ENCODE assay signal across 8 cellular contexts in genomic region chr19:36377541-36378178, GRCh38. TPM values are rescaled to one million over a fixed set of nuclear protein-coding genes. Genes with fewer than 3 reads are reported as not detected.
DNase-seq lines count a peak whose midpoint lies in the region; ATAC-seq and TF ChIP-seq lines count a peak whose summit lies in the region.

No MANE protein-coding gene starts in this region.

- H3K9ac ChIP-seq in DND-41 (ENCODE audit: low read depth, low read length): peak overlapping the region; percentile 66

- H3K4me2 ChIP-seq in DND-41 (ENCODE audit: insufficient read depth, low read length): peak overlapping the region; percentile 81

- H3K27me3 Mint-ChIP-seq in osteocyte (ENCODE audit: unreplicated experiment): no peaks in the 10 kb centered on the region

- H3K27me3 ChIP-seq in DND-41 (ENCODE audit: insufficient read depth, low read length, poor library complexity) (no peaks in the 10 kb centered on the region), Panc1 (ENCODE audit: control insufficient read depth, insufficient read depth, low read length) (no peaks in the 10 kb centered on the region), gastrocnemius medialis (no peaks in the 10 kb centered on the region)

- H3K9me3 ChIP-seq in DND-41 (ENCODE audit: insufficient read depth, low read length, severe bottlenecking): peaks cover under 1% of the 10 kb centered on the region
- H3K9me3 ChIP-seq in Panc1 (ENCODE audit: control insufficient read depth, insufficient read depth, low read depth, low read length): no peaks in the 10 kb centered on the region
- H3K9me3 ChIP-seq in gastrocnemius medialis: no peaks in the 10 kb centered on the region

- peaks cover 10% of the 10 kb centered on the region for H3K4me1 Mint-ChIP-seq in osteocyte (ENCODE audit: unreplicated experiment)

- peaks cover 1% of the 10 kb centered on the region for H3K9me3 Mint-ChIP-seq in osteocyte (ENCODE audit: unreplicated experiment)

- TF ChIP-seq POLR2A in gastrocnemius medialis (IDR thresholded peaks at IDR 0.05): no peak

- intact Hi-C loops in Panc1 (cut with micrococcal nuclease; ENCODE audit: unreplicated experiment) (no loop called here), gastrocnemius medialis (cut with DNase I; ENCODE audit: low total_unique reads) (loop anchor here (5.0 kb wide), 2 partner anchors 195 to 290 kb away; partner anchors contain the start of genes ZNF461 and ZNF529)

- H3K27ac ChIP-seq in DND-41 (ENCODE audit: low read length) (no peak overlapping the region; the same call in 1 of the 2 replicates), Panc1 (ENCODE audit: low read length) (peak overlapping the region; percentile 86), gastrocnemius medialis (peak overlapping the region in 2 of 4 donors; percentile 75 to 81)

- ATAC-seq in DND-41 (ENCODE audit: insufficient read depth, low read depth) (no peak), Panc1 (no peak), gastrocnemius medialis (no peak), GM21381 (IDR thresholded peaks at IDR 0.05; ENCODE audit: unreplicated experiment) (no peak)

- H3K36me3 Mint-ChIP-seq in osteocyte (ENCODE audit: unreplicated experiment): peaks cover 12% of the 10 kb centered on the region

- H3K4me3 Mint-ChIP-seq in osteocyte (ENCODE audit: unreplicated experiment): peak overlapping the region; percentile 83

- DNase-seq in DND-41 (no peak), Panc1 (ENCODE audit: low read depth, low spot score) (no peak), epithelial cell of proximal tubule (ENCODE audit: low read depth) (peak; percentile 3), osteocyte (ENCODE audit: extremely low spot score, unreplicated experiment) (no peak), DMS153 (lab: John Stamatoyannopoulos, UW) (no peak), gastrocnemius medialis (no peak)
- no peak for DNase-seq in stimulated activated CD4-positive, alpha-beta T cell treated with anti-CD3 and anti-CD28 coated beads, Interleukin-4, amount 100 ng/mL, for 1 hour

- no peak for TF ChIP-seq CTCF in DND-41 (IDR thresholded peaks at IDR 0.05; ENCODE audit: borderline replicate concordance, extremely low read depth, low read length, poor library complexity, severe bottlenecking)
- TF ChIP-seq CTCF in Panc1 (IDR thresholded peaks at IDR 0.05): no peak
- no peak for TF ChIP-seq CTCF in epithelial cell of proximal tubule (conservative IDR thresholded peaks at IDR 0.05; ENCODE audit: low read depth, low read length)
- TF ChIP-seq CTCF in osteocyte (IDR thresholded peaks at IDR 0.05): no peak
- TF ChIP-seq CTCF in gastrocnemius medialis (IDR thresholded peaks at IDR 0.05 in 4 of 5, conservative IDR thresholded peaks at IDR 0.05 in 1 of 5): no peak

- in situ Hi-C loops in Panc1 (cut with HindIII; ENCODE audit: low pct_unique_long_range_greater_than_20kb, low sequenced_read_pairs): no loop called here
- in situ Hi-C loops in gastrocnemius medialis (cut with MboI; ENCODE audit: low sequenced_read_pairs in 4 of 4): no loop called here

- H3K79me2 ChIP-seq in DND-41 (ENCODE audit: insufficient read depth, low read length): peaks cover 52% of the 10 kb centered on the region

- H3K36me3 ChIP-seq in DND-41 (ENCODE audit: insufficient read depth, low read length): peaks cover 9% of the 10 kb centered on the region
- no peaks in the 10 kb centered on the region for H3K36me3 ChIP-seq in Panc1 (ENCODE audit: control insufficient read depth, insufficient read depth, low read length)
- no peaks in the 10 kb centered on the region for H3K36me3 ChIP-seq in gastrocnemius medialis

- POLR2A ChIA-PET in Panc1 (lab: Charles Lee): interaction anchor here (0.6 to 0.8 kb wide), 2 partner anchors 9 to 192 kb away, joined by 3 read pairs; no protein-coding TSS in a partner anchor

- H3K27ac Mint-ChIP-seq in osteocyte (ENCODE audit: unreplicated experiment): peak overlapping the region; percentile 92

- H3K4me3 ChIP-seq in DND-41 (ENCODE audit: low read depth in 1 of 2, low read length in 2 of 2) (peak overlapping the region; percentile 46 to 89; a peak in 3 of 4 replicates), Panc1 (ENCODE audit: low read depth in 2 of 2, low read length in 2 of 2) (peak overlapping the region; percentile 74 to 93), epithelial cell of proximal tubule (ENCODE audit: low read depth, low read length) (peak overlapping the region; percentile 76), gastrocnemius medialis (peak overlapping the region in 2 of 4 donors; percentile 67 to 93)

- H3K4me1 ChIP-seq in DND-41 (ENCODE audit: insufficient read depth, low read length): peaks cover 30% of the 10 kb centered on the region
- peaks cover 12% of the 10 kb centered on the region for H3K4me1 ChIP-seq in Panc1 (ENCODE audit: control insufficient read depth, insufficient read depth, low read length)
- H3K4me1 ChIP-seq in gastrocnemius medialis: peaks cover 11 to 17% of the 10 kb centered on the region in 2 donors

- CTCF ChIA-PET in Panc1 (lab: Charles Lee): interaction anchor here (0.7 kb wide), 1 partner anchor 10 kb away, joined by 8 read pairs; no protein-coding TSS in a partner anchor

- H4K20me1 ChIP-seq in DND-41 (ENCODE audit: insufficient read depth, low read length): no peaks in the 10 kb centered on the region

- BruUV-seq in Panc1 (replicated peaks; lab: Mats Ljungman, UMichigan): TSS peak; percentile 75

- no peak overlapping the region for H2AFZ ChIP-seq in DND-41 (ENCODE audit: low read depth, low read length)

RNA-seq across cellular contexts. Expression of gene ZFP14, which starts 1.3 kb away (rescaled TPM):
- total RNA-seq in Panc1 (2021; ENCODE audit: unreplicated experiment) (3.3 TPM), epithelial cell of proximal tubule (1.0 and 3.0 TPM in 2 replicates), osteocyte (6.0 and 6.6 TPM in 2 replicates), gastrocnemius medialis (1 to 10 TPM in 1 of 4 donors, under 1 TPM in 3; 0.67 to 1.9 (median 0.74) TPM)
- 2.3 TPM for polyA plus RNA-seq in Panc1 (2012; ENCODE audit: insufficient read length)

RNA-seq across cellular contexts. Expression of gene ZFP82, which starts 40.8 kb away (rescaled TPM):
- 8.7 TPM for total RNA-seq in Panc1 (2021; ENCODE audit: unreplicated experiment)
- polyA plus RNA-seq in Panc1 (2012; ENCODE audit: insufficient read length): 4.3 TPM
- total RNA-seq in epithelial cell of proximal tubule: 4.7 and 5.2 TPM in 2 replicates
- total RNA-seq in osteocyte: 8.9 TPM in 2 replicates
- under 1 TPM; 0.10 to 0.98 (median 0.92) TPM for total RNA-seq in gastrocnemius medialis
